19 cellular contexts compared by ENCODE assay signal in genomic region chrX:19857131-19857530, GRCh38. TPM values are rescaled to one million over a fixed set of nuclear protein-coding genes. Genes with fewer than 3 reads are reported as not detected.
DNase-seq lines count a peak whose midpoint lies in the region; ATAC-seq and TF ChIP-seq lines count a peak whose summit lies in the region.
"Had no signal": no experiment of that assay in that cellular context is flagged by ENCODE, and none has a peak within 500 bp of the region (broad histone marks: within the 10 kb centered on the region; RNA-seq: fewer than 3 reads in every experiment).

No MANE protein-coding gene starts in this region.

- H3K27me3 Mint-ChIP-seq in activated CD4-positive, alpha-beta T cell treated with anti-CD3 and anti-CD28 coated beads, Interleukin-2, amount 10 ng/mL, durations not matched to agents 7 days and 5 days, result no peaks in the 10 kb centered on the region
- no peaks in the 10 kb centered on the region for H3K27me3 Mint-ChIP-seq in activated naive CD8-positive, alpha-beta T cell

- H3K4me3 ChIP-seq in Jurkat, Clone E6-1 (ENCODE audit: low read length), result no peak overlapping the region
- H3K4me3 ChIP-seq: cardiac muscle cell, spleen had no signal

- peaks cover 39% of the 10 kb centered on the region for H3K4me1 Mint-ChIP-seq in activated CD4-positive, alpha-beta T cell treated with anti-CD3 and anti-CD28 coated beads, Interleukin-2, amount 10 ng/mL, durations not matched to agents 7 days and 5 days
- H3K4me1 Mint-ChIP-seq in activated naive CD8-positive, alpha-beta T cell (ENCODE audit: low read depth), result peaks cover 25% of the 10 kb centered on the region
- peaks cover 19% of the 10 kb centered on the region for H3K4me1 Mint-ChIP-seq in stimulated activated effector memory CD8-positive, alpha-beta T cell treated with anti-CD3 and anti-CD28 coated beads, Interleukin-12 subunit alpha, Interleukin-12 subunit beta, amount 100 ng/mL, for 72 hours

- peaks cover 19% of the 10 kb centered on the region for H3K36me3 Mint-ChIP-seq in activated CD4-positive, alpha-beta T cell treated with anti-CD3 and anti-CD28 coated beads, Interleukin-2, amount 10 ng/mL, durations not matched to agents 7 days and 5 days (ENCODE audit: low read depth)
- peaks cover 3% of the 10 kb centered on the region for H3K36me3 Mint-ChIP-seq in activated naive CD8-positive, alpha-beta T cell
- no peaks in the 10 kb centered on the region for H3K36me3 Mint-ChIP-seq in stimulated activated effector memory CD8-positive, alpha-beta T cell treated with anti-CD3 and anti-CD28 coated beads, Interleukin-12 subunit alpha, Interleukin-12 subunit beta, amount 100 ng/mL, for 72 hours

- no peak for DNase-seq in activated CD4-positive, alpha-beta T cell treated with anti-CD3 and anti-CD28 coated beads, Interleukin-2, amount 10 ng/mL, durations not matched to agents 7 days and 5 days
- DNase-seq in activated CD4-positive, alpha-beta T cell treated with anti-CD3 and anti-CD28 coated beads for 4 hours, result no peak
- DNase-seq in Jurkat, Clone E6-1 (ENCODE audit: low read depth, low spot score), result peak; percentile 31
- DNase-seq in stimulated activated effector memory CD8-positive, alpha-beta T cell treated with anti-CD3 and anti-CD28 coated beads, Interleukin-12 subunit alpha, Interleukin-12 subunit beta, amount 100 ng/mL, for 72 hours (ENCODE audit: low spot score in 2 of 2), result no peak
- DNase-seq in NCI-H446 (lab: John Stamatoyannopoulos, UW) (no peak), DMS79 (lab: John Stamatoyannopoulos, UW) (no peak)
- DNase-seq: ACHN; activated CD8-positive, alpha-beta memory T cell treated with anti-CD3 and anti-CD28 coated beads for 24 hours; activated naive CD4-positive, alpha-beta T cell; Calu3; effector memory CD4-positive, alpha-beta T cell; GOT3; hippocampal formation; left cardiac atrium; SHP77; spleen had no signal

- POLR2A ChIA-PET in activated CD4-positive, alpha-beta T cell treated with anti-CD3 and anti-CD28 coated beads, Interleukin-2, amount 10 ng/mL, durations not matched to agents 7 days and 5 days (lab: Charles Lee), result interaction anchor here (0.7 kb wide), 1 partner anchor 27 kb away, joined by 3 read pairs; no protein-coding TSS in a partner anchor

- H3K4me3 Mint-ChIP-seq in activated CD4-positive, alpha-beta T cell treated with anti-CD3 and anti-CD28 coated beads, Interleukin-2, amount 10 ng/mL, durations not matched to agents 7 days and 5 days, result no peak overlapping the region
- H3K4me3 Mint-ChIP-seq in activated naive CD8-positive, alpha-beta T cell, result no peak overlapping the region
- peak overlapping the region; percentile 66 for H3K4me3 Mint-ChIP-seq in stimulated activated effector memory CD8-positive, alpha-beta T cell treated with anti-CD3 and anti-CD28 coated beads, Interleukin-12 subunit alpha, Interleukin-12 subunit beta, amount 100 ng/mL, for 72 hours

- H3K27ac Mint-ChIP-seq in activated CD4-positive, alpha-beta T cell treated with anti-CD3 and anti-CD28 coated beads, Interleukin-2, amount 10 ng/mL, durations not matched to agents 7 days and 5 days, result peak overlapping the region; percentile 87
- peak overlapping the region; percentile 46 for H3K27ac Mint-ChIP-seq in activated naive CD8-positive, alpha-beta T cell
- H3K27ac Mint-ChIP-seq in stimulated activated effector memory CD8-positive, alpha-beta T cell treated with anti-CD3 and anti-CD28 coated beads, Interleukin-12 subunit alpha, Interleukin-12 subunit beta, amount 100 ng/mL, for 72 hours, result peak overlapping the region; percentile 91

- CTCF ChIA-PET in activated CD4-positive, alpha-beta T cell treated with anti-CD3 and anti-CD28 coated beads, Interleukin-2, amount 10 ng/mL, durations not matched to agents 7 days and 5 days (lab: Charles Lee), result interaction anchor here (0.6 to 3.0 kb wide), 4 partner anchors 8 to 52 kb away, joined by 3 to 7 read pairs (median 4); no protein-coding TSS in a partner anchor

- no peaks in the 10 kb centered on the region for H3K9me3 Mint-ChIP-seq in activated CD4-positive, alpha-beta T cell treated with anti-CD3 and anti-CD28 coated beads, Interleukin-2, amount 10 ng/mL, durations not matched to agents 7 days and 5 days
- no peaks in the 10 kb centered on the region for H3K9me3 Mint-ChIP-seq in activated naive CD8-positive, alpha-beta T cell (ENCODE audit: low read depth)
- no peaks in the 10 kb centered on the region for H3K9me3 Mint-ChIP-seq in stimulated activated effector memory CD8-positive, alpha-beta T cell treated with anti-CD3 and anti-CD28 coated beads, Interleukin-12 subunit alpha, Interleukin-12 subunit beta, amount 100 ng/mL, for 72 hours

- ATAC-seq in stimulated activated effector memory CD8-positive, alpha-beta T cell treated with anti-CD3 and anti-CD28 coated beads, Interleukin-12 subunit alpha, Interleukin-12 subunit beta, amount 100 ng/mL, for 72 hours, result no peak
- ATAC-seq in SK-N-SH treated with all-trans-retinoic acid at 6 μM for 48 hours, result no peak
- ATAC-seq: left cardiac atrium had no signal

TF ChIP-seq in SK-N-SH treated with all-trans-retinoic acid at 6 μM for 48 hours, 23 proteins besides CTCF, POLR2A, EP300 and RAD21 (continues in another document):
- TF ChIP-seq ZC3H10 (CRISPR knock-in tag; IDR thresholded peaks at IDR 0.05), result no peak
- no peak for TF ChIP-seq OSR1 (CRISPR knock-in tag; IDR thresholded peaks at IDR 0.05)
- no peak for TF ChIP-seq CSRNP3 (CRISPR knock-in tag; IDR thresholded peaks at IDR 0.05)
- no peak for TF ChIP-seq RARB (CRISPR knock-in tag; IDR thresholded peaks at IDR 0.05)
- no peak for TF ChIP-seq ISL1 (CRISPR knock-in tag; IDR thresholded peaks at IDR 0.05)
- no peak for TF ChIP-seq ESRRG (CRISPR knock-in tag; IDR thresholded peaks at IDR 0.05)
- no peak for TF ChIP-seq PPARA (CRISPR knock-in tag; IDR thresholded peaks at IDR 0.05; ENCODE audit: borderline replicate concordance)
- TF ChIP-seq ZNF8 (CRISPR knock-in tag; IDR thresholded peaks at IDR 0.05), result no peak
- no peak for TF ChIP-seq ZFP30 (CRISPR knock-in tag; IDR thresholded peaks at IDR 0.05)
- TF ChIP-seq ARNTL (CRISPR knock-in tag; IDR thresholded peaks at IDR 0.05; ENCODE audit: borderline replicate concordance, low read depth), result no peak
- TF ChIP-seq BACH2 (CRISPR knock-in tag; IDR thresholded peaks at IDR 0.05; ENCODE audit: borderline replicate concordance), result no peak
- no peak for TF ChIP-seq ZNF565 (CRISPR knock-in tag; conservative IDR thresholded peaks at IDR 0.05; ENCODE audit: low read depth)
- TF ChIP-seq GLIS3 (CRISPR knock-in tag; IDR thresholded peaks at IDR 0.05), result no peak
- no peak for TF ChIP-seq PATZ1 (CRISPR knock-in tag; IDR thresholded peaks at IDR 0.05; ENCODE audit: borderline replicate concordance)
- TF ChIP-seq TSHZ2 (CRISPR knock-in tag; IDR thresholded peaks at IDR 0.05), result no peak

RNA-seq across cellular contexts. Expression of gene SH3KBP1, which starts 30.3 kb away (rescaled TPM):
- total RNA-seq in activated CD4-positive, alpha-beta T cell treated with anti-CD3 and anti-CD28 coated beads, Interleukin-2, amount 10 ng/mL, durations not matched to agents 7 days and 5 days, result 100 to 1,000 TPM in 1 of 2 experiments, 10 to 100 TPM in 1; 95.6 to 103 TPM
- polyA plus RNA-seq in Jurkat, Clone E6-1 (2012; ENCODE audit: insufficient read depth, insufficient read length), result 5.8 TPM
